In genomic region chr17:68301438-68301959, GRCh38 we compare ENCODE assay signal across 14 cellular contexts. TPM values are rescaled to one million over a fixed set of nuclear protein-coding genes. Genes with fewer than 3 reads are reported as not detected.
DNase-seq lines count a peak whose midpoint lies in the region; ATAC-seq and TF ChIP-seq lines count a peak whose summit lies in the region.
"Had no signal": no experiment of that assay in that cellular context is flagged by ENCODE, and none has a peak within 500 bp of the region (broad histone marks: within the 10 kb centered on the region; RNA-seq: fewer than 3 reads in every experiment).

No MANE protein-coding gene starts in this region.

- no peaks in the 10 kb centered on the region for H3K27me3 ChIP-seq in osteoblast (ENCODE audit: insufficient read depth, low read length)
- H3K27me3 ChIP-seq: ascending aorta had no signal

- H2AFZ ChIP-seq in osteoblast (ENCODE audit: low read length): no peak overlapping the region
- H2AFZ ChIP-seq: hepatocyte had no signal

- no peaks in the 10 kb centered on the region for H3K9me3 ChIP-seq in osteoblast (ENCODE audit: low read depth, low read length)
- H3K9me3 ChIP-seq: ascending aorta had no signal

- DNase-seq in DMS153 (lab: John Stamatoyannopoulos, UW): peak; percentile 78
- DNase-seq in DMS153 treated with DMSO at 0.1 percent for 48 hours (lab: John Stamatoyannopoulos, UW; ENCODE audit: unreplicated experiment): no peak
- peak; percentile 44 for DNase-seq in NCI-H2171 (lab: John Stamatoyannopoulos, UW)
- peak; percentile 40 for DNase-seq in brain pericyte (ENCODE audit: low read depth, low spot score)
- peak; percentile 31 for DNase-seq in osteoblast (ENCODE audit: insufficient read length, low spot score, missing footprints)
- DNase-seq in stimulated activated CD4-positive, alpha-beta T cell treated with anti-CD3 and anti-CD28 coated beads, Interleukin-2, amount 100 ng/mL, for 24 hours: no peak
- DNase-seq: 8988T, EL, SW 1271 had no signal

- no peak overlapping the region for H3K4me3 ChIP-seq in osteoblast (ENCODE audit: insufficient read depth, low read length)
- H3K4me3 ChIP-seq: ascending aorta, hepatocyte had no signal

- no peak overlapping the region for H3K27ac ChIP-seq in osteoblast (ENCODE audit: low read depth, low read length)
- H3K27ac ChIP-seq: ascending aorta, hepatocyte had no signal

- H4K20me1 ChIP-seq in osteoblast (ENCODE audit: insufficient read depth, low read length): no peaks in the 10 kb centered on the region

- TF ChIP-seq CTCF in osteoblast (IDR thresholded peaks at IDR 0.05; ENCODE audit: extremely low read depth, low read depth, low read length): no peak

- H3K79me2 ChIP-seq in osteoblast (ENCODE audit: insufficient read depth, low read length): no peaks in the 10 kb centered on the region
- H3K79me2 ChIP-seq: hepatocyte had no signal

- H3K36me3 ChIP-seq in osteoblast (ENCODE audit: insufficient read depth, low read length): no peaks in the 10 kb centered on the region
- H3K36me3 ChIP-seq: ascending aorta had no signal

- no peak overlapping the region for H3K4me2 ChIP-seq in osteoblast (ENCODE audit: insufficient read depth, low read length)
- H3K4me2 ChIP-seq: hepatocyte had no signal

- peaks cover 2% of the 10 kb centered on the region for H3K4me1 ChIP-seq in osteoblast (ENCODE audit: insufficient read depth, low read length)
- H3K4me1 ChIP-seq: ascending aorta had no signal

- ATAC-seq in HG03039 (IDR thresholded peaks at IDR 0.05; ENCODE audit: unreplicated experiment): no peak
- ATAC-seq in HG02610 (IDR thresholded peaks at IDR 0.05; ENCODE audit: unreplicated experiment): no peak
- ATAC-seq: left lobe of liver had no signal

RNA-seq across cellular contexts. Expression of gene ARSG, which starts 10.2 kb away (rescaled TPM):
- 7.6 and 7.7 TPM in 2 replicates for total RNA-seq in osteoblast

RNA-seq across cellular contexts. Expression of gene SLC16A6, which starts 10.6 kb away (rescaled TPM):
- total RNA-seq in osteoblast: 1.4 and 3.8 TPM in 2 replicates
- total RNA-seq: ascending aorta, hepatocyte had no signal

RNA-seq across cellular contexts. Expression of gene AMZ2, which starts 53.7 kb away (rescaled TPM):
- 80.3 and 84.0 TPM in 2 replicates for total RNA-seq in osteoblast

Comparison
In these comparisons a context has a peak if more than half of its experiments do, and no peak if none do; other contexts are left out.
1. DNase-seq: peak in DMS153 (single experiment), NCI-H2171 (single experiment), brain pericyte (single experiment) and osteoblast (single experiment); none in DMS153 treated with DMSO at 0.1 percent for 48 hours (single experiment) and stimulated activated CD4-positive, alpha-beta T cell treated with anti-CD3 and anti-CD28 coated beads, Interleukin-2, amount 100 ng/mL, for 24 hours (0 of 2).